In the genomic region with DNA sequence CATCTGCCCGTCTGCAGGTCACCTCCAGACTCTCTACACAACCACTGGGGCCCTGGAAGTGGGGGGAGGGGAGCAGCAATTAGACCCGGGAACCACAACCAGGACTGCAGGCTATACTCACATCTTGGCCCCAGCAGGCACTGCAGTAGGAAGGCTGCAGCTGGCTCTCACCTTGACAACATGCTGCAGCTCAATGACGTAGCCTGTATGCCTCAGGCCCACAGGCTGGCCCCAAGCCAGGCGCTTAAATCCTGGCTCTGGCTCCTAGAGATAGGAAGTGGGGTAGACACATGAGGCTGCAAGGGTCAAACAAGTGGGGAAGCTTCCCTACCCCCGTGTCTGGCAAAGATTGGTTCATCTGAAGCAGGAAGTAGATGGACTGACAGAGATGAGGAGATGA, we compare ENCODE assay signal across 1 cellular context.
TF ChIP-seq lines count a peak whose summit lies in the region.

No MANE protein-coding gene starts in this region.

TF ChIP-seq in HEK293, 187 proteins besides CTCF, POLR2A, EP300 and RAD21 (continued from another document):
- no peak for TF ChIP-seq ZNF830 (tag by site-specific recombination; IDR thresholded peaks at IDR 0.05; ENCODE audit: low read depth)
